13 cellular contexts compared by ENCODE assay signal in the genomic region with DNA sequence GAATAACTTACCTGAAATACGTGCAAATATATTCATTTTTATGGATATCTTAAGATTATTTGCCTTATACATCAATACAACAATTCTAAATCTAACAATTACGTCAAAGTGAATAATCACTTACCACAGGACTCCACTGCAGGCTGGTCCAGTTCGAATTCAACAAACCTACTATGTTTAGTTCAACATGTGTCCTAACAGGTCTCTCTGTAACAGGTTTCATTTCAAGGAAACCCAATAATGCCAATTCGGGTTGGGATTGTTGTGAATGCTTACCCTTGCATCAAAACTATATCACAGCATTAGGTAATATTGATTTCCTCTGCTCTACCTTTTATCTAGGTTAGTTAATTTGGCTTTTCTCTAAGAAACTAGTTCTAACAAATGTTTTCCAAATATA. TPM values are rescaled to one million over a fixed set of nuclear protein-coding genes. Genes with fewer than 3 reads are reported as not detected.
A peak's percentile ranks its signal among the peaks of the same experiment; 100 is the strongest.
DNase-seq lines count a peak whose midpoint lies in the region; ATAC-seq, FAIRE-seq and TF ChIP-seq lines count a peak whose summit lies in the region.
"Had no signal": no experiment of that assay in that cellular context is flagged by ENCODE, and none has a peak within 500 bp of the region (broad histone marks: within the 10 kb centered on the region; RNA-seq: fewer than 3 reads in every experiment).

No MANE protein-coding gene starts in this region.

- peak overlapping the region; percentile 10 for H3K27ac Mint-ChIP-seq in WTC11
- no peak overlapping the region for H3K27ac Mint-ChIP-seq in stimulated activated naive CD8-positive, alpha-beta T cell treated with anti-CD3 and anti-CD28 coated beads, Interleukin-15, amount 100 ng/mL, for 72 hours

- H3K36me3 Mint-ChIP-seq in WTC11: peaks cover 37% of the 10 kb centered on the region

- peaks cover 78% of the 10 kb centered on the region for H3K79me2 ChIP-seq in keratinocyte (ENCODE audit: control insufficient read depth, insufficient read depth, low read length)

- peak overlapping the region; percentile 93; the same call in 1 of the 2 replicates for H3K4me3 Mint-ChIP-seq in WTC11
- H3K4me3 Mint-ChIP-seq in stimulated activated naive CD8-positive, alpha-beta T cell treated with anti-CD3 and anti-CD28 coated beads, Interleukin-15, amount 100 ng/mL, for 72 hours: peak overlapping the region; percentile 34 to 95

- H3K27me3 Mint-ChIP-seq in WTC11 (ENCODE audit: low read depth): no peaks in the 10 kb centered on the region
- no peaks in the 10 kb centered on the region for H3K27me3 Mint-ChIP-seq in stimulated activated naive CD8-positive, alpha-beta T cell treated with anti-CD3 and anti-CD28 coated beads, Interleukin-15, amount 100 ng/mL, for 72 hours

- 54 to 65% (median 56%) methylated on average over 4 of the region's 4 CpGs for WGBS in heart left ventricle, 4 donors
- WGBS in neuronal stem cell (ENCODE audit: extremely low coverage in 2 of 2, insufficient read length in 2 of 2, insufficient replicate concordance in 1 of 2), 2 donors: no CpG with 5 or more reads among the region's 4 CpGs

- no peak overlapping the region for H4K91ac ChIP-seq in neuronal stem cell (ENCODE audit: low read depth, low read length, poor library complexity)

- H3K9me3 Mint-ChIP-seq in WTC11: no peaks in the 10 kb centered on the region
- no peaks in the 10 kb centered on the region for H3K9me3 Mint-ChIP-seq in stimulated activated naive CD8-positive, alpha-beta T cell treated with anti-CD3 and anti-CD28 coated beads, Interleukin-15, amount 100 ng/mL, for 72 hours

- dilution Hi-C loops in keratinocyte (cut with MboI; ENCODE audit: extremely low pct_ligation_motif_present, low sequenced_read_pairs): no loop called here

- peaks cover 0 to 39% (median 36%) of the 10 kb centered on the region in 9 donors for H3K36me3 ChIP-seq in heart left ventricle
- peaks cover 28% of the 10 kb centered on the region for H3K36me3 ChIP-seq in right atrium auricular region
- peaks cover 4 to 8% of the 10 kb centered on the region in 2 experiments for H3K36me3 ChIP-seq in keratinocyte (ENCODE audit: control insufficient read depth in 2 of 2, extremely low read depth in 1 of 2, insufficient read depth in 2 of 2, low read length in 2 of 2)
- peaks cover 9 to 56% of the 10 kb centered on the region in 2 donors for H3K36me3 ChIP-seq in neuronal stem cell (replicated peaks in 1 of 2; ENCODE audit: control insufficient read depth in 2 of 2, insufficient read depth in 2 of 2, low read length in 2 of 2)
- H3K36me3 ChIP-seq: ovary had no signal

- intact Hi-C loops in heart left ventricle (cut with DNase I): loop anchor here in 2 of 10 donors (5.0 to 10.0 kb wide), 2 partner anchors 65 to 282 kb away; no protein-coding TSS in a partner anchor

- H3K23ac ChIP-seq in neuronal stem cell (ENCODE audit: low read depth, low read length, poor library complexity): no peak overlapping the region

- H3K9me1 ChIP-seq in keratinocyte (ENCODE audit: control insufficient read depth, extremely low read depth, insufficient read depth, low read length): no peaks in the 10 kb centered on the region

- H3K9me3 ChIP-seq in heart left ventricle (no peaks in the 10 kb centered on the region), right atrium auricular region (no peaks in the 10 kb centered on the region), keratinocyte (ENCODE audit: control insufficient read depth, low read depth, low read length) (no peaks in the 10 kb centered on the region), neuronal stem cell (replicated peaks in 1 of 2; ENCODE audit: control insufficient read depth in 2 of 2, insufficient read depth in 1 of 2, low read depth in 1 of 2, low read length in 2 of 2) (no peaks in the 10 kb centered on the region)
- H3K9me3 ChIP-seq: ovary had no signal

- H3K9ac ChIP-seq in keratinocyte (ENCODE audit: control insufficient read depth, extremely low read depth, insufficient read depth, low read length) (no peak overlapping the region), neuronal stem cell (ENCODE audit: low read depth, low read length, poor library complexity) (no peak overlapping the region)

- peaks cover 25% of the 10 kb centered on the region for H4K20me1 ChIP-seq in keratinocyte (ENCODE audit: control insufficient read depth, extremely low read depth, insufficient read depth, low read length)

- ATAC-seq in heart left ventricle (no peak), WTC11 (no peak)
- no peak for ATAC-seq in stimulated activated naive CD8-positive, alpha-beta T cell treated with anti-CD3 and anti-CD28 coated beads, Interleukin-15, amount 100 ng/mL, for 72 hours

- H3K27me3 ChIP-seq in heart left ventricle: no peaks in the 10 kb centered on the region
- H3K27me3 ChIP-seq in right atrium auricular region: no peaks in the 10 kb centered on the region
- no peaks in the 10 kb centered on the region for H3K27me3 ChIP-seq in keratinocyte (ENCODE audit: control insufficient read depth, extremely low read depth, insufficient read depth, low read length)
- H3K27me3 ChIP-seq in neuronal stem cell (ENCODE audit: control insufficient read depth in 3 of 3, insufficient read depth in 3 of 3, low read depth in 1 of 3, low read length in 3 of 3): no peaks in the 10 kb centered on the region
- H3K27me3 ChIP-seq: ovary had no signal

- POLR2A ChIA-PET in WTC11 (lab: Charles Lee): no interaction called here

- H3K4me1 ChIP-seq in heart left ventricle (peaks cover 0 to 68% (median 46%) of the 10 kb centered on the region in 12 donors), right atrium auricular region (peaks cover 0 to 60% of the 10 kb centered on the region in 2 donors), keratinocyte (ENCODE audit: control insufficient read depth, extremely low read depth, insufficient read depth, low read length) (peaks cover 25% of the 10 kb centered on the region), neuronal stem cell (ENCODE audit: control insufficient read depth in 2 of 2, insufficient read depth in 1 of 2, low read depth in 1 of 2, low read length in 2 of 2) (peaks cover 0 to 14% of the 10 kb centered on the region in 2 donors)

- no peak for FAIRE-seq in keratinocyte (lab: Jason Lieb, UNC)
- FAIRE-seq: frontal cortex had no signal

- peak overlapping the region in 5 of 12 donors; percentile 5 to 28 (median 15) for H3K27ac ChIP-seq in heart left ventricle
- no peak overlapping the region for H3K27ac ChIP-seq in right atrium auricular region
- peak overlapping the region; percentile 2 for H3K27ac ChIP-seq in keratinocyte (ENCODE audit: control insufficient read depth, insufficient read depth, low read length)
- H3K27ac ChIP-seq in neuronal stem cell (replicated peaks; ENCODE audit: low read length): no peak overlapping the region
- H3K27ac ChIP-seq: ovary had no signal

- H3K79me1 ChIP-seq in neuronal stem cell (ENCODE audit: low read depth, low read length): peaks cover 7% of the 10 kb centered on the region

- peak overlapping the region; percentile 91 for H3K4me2 ChIP-seq in keratinocyte (ENCODE audit: control insufficient read depth, extremely low read depth, insufficient read depth, low read depth, low read length)
- H3K4me2 ChIP-seq in neuronal stem cell (ENCODE audit: insufficient read depth, low read length, poor library complexity, severe bottlenecking): no peak overlapping the region

- CTCF ChIA-PET in WTC11 (lab: Charles Lee): no interaction called here

- no peak overlapping the region for H2BK15ac ChIP-seq in neuronal stem cell (ENCODE audit: low read length)

- TF ChIP-seq CTCF in heart left ventricle (IDR thresholded peaks at IDR 0.05) (no peak), right atrium auricular region (IDR thresholded peaks at IDR 0.05) (no peak), WTC11 (IDR thresholded peaks at IDR 0.05) (no peak), keratinocyte (optimal IDR thresholded peaks at IDR 0.05 in 1 of 3, IDR thresholded peaks at IDR 0.05 in 1 of 3, conservative IDR thresholded peaks at IDR 0.05 in 1 of 3; ENCODE audit: extremely low read depth in 1 of 3, insufficient read depth in 2 of 3, low read length in 3 of 3) (no peak)

- H3K4ac ChIP-seq in neuronal stem cell (ENCODE audit: low read length): no peak overlapping the region

- no peak overlapping the region for H2BK120ac ChIP-seq in neuronal stem cell (ENCODE audit: low read depth, low read length)

- no peak overlapping the region for H2AK5ac ChIP-seq in neuronal stem cell (ENCODE audit: low read depth, low read length)

- no peak for TF ChIP-seq POLR2A in heart left ventricle (IDR thresholded peaks at IDR 0.05)

- H2AFZ ChIP-seq in keratinocyte (ENCODE audit: control insufficient read depth, low read length) (no peak overlapping the region), neuronal stem cell (ENCODE audit: low read length) (no peak overlapping the region)

- DNase-seq in heart left ventricle (no peak), right atrium auricular region (ENCODE audit: low spot score) (no peak), WTC11 (ENCODE audit: low spot score) (no peak), keratinocyte (ENCODE audit: low read depth, low spot score) (no peak), SKM-1 (lab: John Stamatoyannopoulos, UW; ENCODE audit: unreplicated experiment) (no peak), neuronal stem cell (ENCODE audit: low spot score) (no peak), NCI-H510A treated with DMSO at 0.1 percent for 48 hours (lab: John Stamatoyannopoulos, UW) (no peak)
- no peak for DNase-seq in stimulated activated naive CD8-positive, alpha-beta T cell treated with anti-CD3 and anti-CD28 coated beads, Interleukin-15, amount 100 ng/mL, for 72 hours
- DNase-seq: NCI-H226; ovary; stimulated activated CD4-positive, alpha-beta T cell treated with anti-CD3 and anti-CD28 coated beads, Interleukin-1b, Interleukin-23, amount 100 ng/mL, for 48 hours; T-helper 9 cell had no signal

- no peak overlapping the region for H3K18ac ChIP-seq in neuronal stem cell (ENCODE audit: low read length)

- H3K4me1 Mint-ChIP-seq in WTC11: peaks cover 43% of the 10 kb centered on the region
- H3K4me1 Mint-ChIP-seq in stimulated activated naive CD8-positive, alpha-beta T cell treated with anti-CD3 and anti-CD28 coated beads, Interleukin-15, amount 100 ng/mL, for 72 hours: peaks cover 36% of the 10 kb centered on the region

- H3K4me3 ChIP-seq in heart left ventricle (peak overlapping the region in 7 of 12 donors; percentile 1 to 99 (median 77)), right atrium auricular region (no peak overlapping the region), keratinocyte (ENCODE audit: control insufficient read depth in 2 of 3, extremely low read depth in 1 of 3, insufficient read depth in 2 of 3, low read depth in 1 of 3, low read length in 3 of 3) (peak overlapping the region; percentile 17 to 85 (median 39)), neuronal stem cell (ENCODE audit: low read length in 2 of 2) (no peak overlapping the region)
- H3K4me3 ChIP-seq: ovary had no signal

- no peak overlapping the region for H4K8ac ChIP-seq in neuronal stem cell (ENCODE audit: low read depth, low read length)

- H2BK5ac ChIP-seq in neuronal stem cell (ENCODE audit: low read length): no peak overlapping the region

- H3K14ac ChIP-seq in neuronal stem cell (ENCODE audit: low read length): no peak overlapping the region

- no peak overlapping the region for H2BK12ac ChIP-seq in neuronal stem cell (ENCODE audit: low read length)

RNA-seq across cellular contexts. Expression of a gene that starts 4.7 kb away (rescaled TPM):
- 10 to 100 TPM; 24.7 to 95.2 (median 60.6) TPM for total RNA-seq in heart left ventricle
- polyA plus RNA-seq in heart left ventricle: 10 to 100 TPM; 27.5 to 38.5 TPM
- 10 to 100 TPM; 20.6 to 21.3 TPM for total RNA-seq in right atrium auricular region
- 141 to 159 TPM (median 141 TPM) in 3 replicates for total RNA-seq in WTC11 (2021)
- 113 to 168 TPM (median 162 TPM) in 3 replicates for polyA plus RNA-seq in keratinocyte
- 124 TPM for polyA plus RNA-seq in keratinocyte (2011; ENCODE audit: low read depth)
- polyA plus RNA-seq in keratinocyte (2011; cell fraction: cytosol; rRNA removed): 88.1 and 138 TPM in 2 replicates
- 284 and 358 TPM in 2 replicates for polyA plus RNA-seq in keratinocyte (2011; cell fraction: nucleus; rRNA removed)
- 98.2 and 98.5 TPM in 2 replicates for polyA plus RNA-seq in keratinocyte (2012; ENCODE audit: low replicate concordance)
- 62.1 to 198 TPM (median 133 TPM) in 3 replicates for polyA minus RNA-seq in keratinocyte
- 99.9 TPM for polyA minus RNA-seq in keratinocyte (2011; cell fraction: cytosol; rRNA and poly(A)+ RNA removed)
- 178 and 289 TPM in 2 replicates for polyA minus RNA-seq in keratinocyte (2011; cell fraction: nucleus; rRNA and poly(A)+ RNA removed)
- polyA plus RNA-seq in neuronal stem cell (2013, experiment 1 of 2): 74.7 TPM
- 73.7 TPM for polyA plus RNA-seq in neuronal stem cell (2013, experiment 2 of 2)

Comparison
In these comparisons a context has a peak if more than half of its experiments do, and no peak if none do; other contexts are left out.
1. H3K4me3 ChIP-seq: peak in heart left ventricle (7 of 12) and keratinocyte (3 of 3); none in right atrium auricular region (0 of 2) and neuronal stem cell (0 of 2).